9 cellular contexts compared by ENCODE assay signal in the genomic region with DNA sequence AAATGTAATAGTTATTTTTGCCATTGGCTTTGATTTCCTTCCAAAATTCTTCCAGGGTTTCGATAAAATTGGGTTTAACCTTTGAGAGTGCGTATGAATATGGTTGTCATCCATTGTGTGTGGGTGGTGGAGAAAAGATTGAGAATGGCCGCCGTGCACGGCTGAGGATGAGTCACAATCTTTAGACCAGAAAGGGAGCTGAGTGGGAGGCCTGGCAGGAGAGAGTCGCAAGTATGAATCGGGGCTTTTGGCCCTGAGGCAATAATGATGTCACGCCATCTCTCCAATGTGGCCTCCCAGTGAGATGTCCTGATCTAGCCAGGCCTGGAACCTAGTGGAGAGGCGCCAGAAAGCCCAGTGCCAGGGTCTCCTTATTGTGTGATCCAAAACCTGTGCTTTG. TPM values are rescaled to one million over a fixed set of nuclear protein-coding genes. Genes with fewer than 3 reads are reported as not detected.
DNase-seq lines count a peak whose midpoint lies in the region; ATAC-seq and TF ChIP-seq lines count a peak whose summit lies in the region.
"Had no signal": no experiment of that assay in that cellular context is flagged by ENCODE, and none has a peak within 500 bp of the region (broad histone marks: within the 10 kb centered on the region; RNA-seq: fewer than 3 reads in every experiment).

No MANE protein-coding gene starts in this region.

- ATAC-seq in GM21529 (IDR thresholded peaks at IDR 0.05; ENCODE audit: unreplicated experiment), result peak; percentile 47
- no peak for ATAC-seq in HG02981 (IDR thresholded peaks at IDR 0.05; ENCODE audit: unreplicated experiment)
- no peak for ATAC-seq in GM19397 (IDR thresholded peaks at IDR 0.05; ENCODE audit: unreplicated experiment)

- DNase-seq in T-helper 2 cell treated with Interferon-gamma antibody and Interleukin-4, amounts not matched to agents 5 μg/mL and 100 μg/mL, for 36 hours (ENCODE audit: low spot score), result peak; percentile 73
- peak; percentile 76 for DNase-seq in fibroblast of villous mesenchyme (ENCODE audit: low read depth)
- peak; percentile 41 to 50 for DNase-seq in stimulated activated CD4-positive, alpha-beta T cell treated with anti-CD3 and anti-CD28 coated beads, Interleukin-2, amount 100 ng/mL, for 48 hours
- DNase-seq in GDM1 (lab: John Stamatoyannopoulos, UW), result no peak
- DNase-seq in COLO668 (lab: John Stamatoyannopoulos, UW; ENCODE audit: unreplicated experiment), result no peak

- no peaks in the 10 kb centered on the region for H3K27me3 Mint-ChIP-seq in T-helper 2 cell treated with Interferon-gamma antibody and Interleukin-4, amounts not matched to agents 5 μg/mL and 100 μg/mL, for 36 hours (ENCODE audit: low read depth)
- H3K27me3 Mint-ChIP-seq: activated naive CD8-positive, alpha-beta T cell had no signal

- no peaks in the 10 kb centered on the region for H3K9me3 Mint-ChIP-seq in T-helper 2 cell treated with Interferon-gamma antibody and Interleukin-4, amounts not matched to agents 5 μg/mL and 100 μg/mL, for 36 hours

- no peaks in the 10 kb centered on the region for H3K36me3 Mint-ChIP-seq in T-helper 2 cell treated with Interferon-gamma antibody and Interleukin-4, amounts not matched to agents 5 μg/mL and 100 μg/mL, for 36 hours (ENCODE audit: low read depth)
- H3K36me3 Mint-ChIP-seq: activated naive CD8-positive, alpha-beta T cell had no signal

- TF ChIP-seq CTCF in fibroblast of villous mesenchyme (IDR thresholded peaks at IDR 0.05; ENCODE audit: insufficient read depth, low read depth, low read length), result no peak

- H3K27ac Mint-ChIP-seq in T-helper 2 cell treated with Interferon-gamma antibody and Interleukin-4, amounts not matched to agents 5 μg/mL and 100 μg/mL, for 36 hours, result no peak overlapping the region
- H3K27ac Mint-ChIP-seq: activated naive CD8-positive, alpha-beta T cell had no signal

- H3K4me3 Mint-ChIP-seq in T-helper 2 cell treated with Interferon-gamma antibody and Interleukin-4, amounts not matched to agents 5 μg/mL and 100 μg/mL, for 36 hours, result no peak overlapping the region
- H3K4me3 Mint-ChIP-seq: activated naive CD8-positive, alpha-beta T cell had no signal

- H3K4me1 Mint-ChIP-seq in T-helper 2 cell treated with Interferon-gamma antibody and Interleukin-4, amounts not matched to agents 5 μg/mL and 100 μg/mL, for 36 hours (ENCODE audit: low read depth), result peaks cover 8% of the 10 kb centered on the region

- H3K4me3 ChIP-seq in fibroblast of villous mesenchyme (ENCODE audit: low read depth, low read length), result no peak overlapping the region

RNA-seq across cellular contexts. Expression of a gene that starts 33.1 kb away (rescaled TPM):
- total RNA-seq in fibroblast of villous mesenchyme, result 35.0 and 37.7 TPM in 2 replicates

RNA-seq across cellular contexts. Expression of a gene that starts 36.9 kb away (rescaled TPM):
- 142 and 374 TPM in 2 replicates for total RNA-seq in fibroblast of villous mesenchyme

Comparison
In these comparisons a context has a peak if more than half of its experiments do, and no peak if none do; other contexts are left out.
1. DNase-seq: peak in T-helper 2 cell treated with Interferon-gamma antibody and Interleukin-4, amounts not matched to agents 5 μg/mL and 100 μg/mL, for 36 hours (single experiment), fibroblast of villous mesenchyme (single experiment) and stimulated activated CD4-positive, alpha-beta T cell treated with anti-CD3 and anti-CD28 coated beads, Interleukin-2, amount 100 ng/mL, for 48 hours (2 of 2); none in GDM1 (single experiment) and COLO668 (single experiment).